ENCODE assay signal across 1 cellular context in genomic region chr11:112024778-112025678, GRCh38.
A peak's percentile ranks its signal among the peaks of the same experiment; 100 is the strongest.
TF ChIP-seq lines count a peak whose summit lies in the region.

DLAT (plus strand) TSS chr11:112025408; CDS start chr11:112025473, 65 bp downstream.

TF ChIP-seq in K562, 482 proteins besides CTCF, POLR2A, EP300 and RAD21 (continued from another document and continues in another):
- TF ChIP-seq ZBTB9 (CRISPR knock-in tag; IDR thresholded peaks at IDR 0.05) (no peak), CEBPG (CRISPR knock-in tag; IDR thresholded peaks at IDR 0.05) (no peak), CEBPG (tag; conservative IDR thresholded peaks at IDR 0.05 in 1 of 2, IDR thresholded peaks at IDR 0.05 in 1 of 2) (no peak), ZNF778 (CRISPR knock-in tag; IDR thresholded peaks at IDR 0.05) (no peak), MAFK (IDR thresholded peaks at IDR 0.05; ENCODE audit: low read length) (no peak), ZNF436 (CRISPR knock-in tag; IDR thresholded peaks at IDR 0.05) (no peak), ZBTB40 (IDR thresholded peaks at IDR 0.05) (peak; percentile 56; the same call in 1 of the 2 replicates), ZBTB40 (CRISPR knock-in tag; IDR thresholded peaks at IDR 0.05) (no peak), ASH1L (IDR thresholded peaks at IDR 0.05; ENCODE audit: borderline replicate concordance, low read depth, partially characterized antibody) (no peak), MAX (CRISPR knock-in tag; IDR thresholded peaks at IDR 0.05) (peak; percentile 83), RAD51 (IDR thresholded peaks at IDR 0.05; ENCODE audit: borderline replicate concordance, low read depth) (no peak), ZNF316 (IDR thresholded peaks at IDR 0.05) (peak; percentile 46; the same call in 1 of the 2 replicates), TAF7 (tag; IDR thresholded peaks at IDR 0.05) (peak; percentile 91), CCNT2 (IDR thresholded peaks at IDR 0.05; ENCODE audit: borderline replicate concordance, extremely low read depth, insufficient read length, low read depth, low read length) (peak; percentile 36), IRF2 (CRISPR knock-in tag; IDR thresholded peaks at IDR 0.05) (no peak), BMI1 (IDR thresholded peaks at IDR 0.05; ENCODE audit: low read length) (no peak), TAL1 (IDR thresholded peaks at IDR 0.05) (no peak), ZNF512 (tag; IDR thresholded peaks at IDR 0.05) (no peak)
- TF ChIP-seq, protein P1, sequence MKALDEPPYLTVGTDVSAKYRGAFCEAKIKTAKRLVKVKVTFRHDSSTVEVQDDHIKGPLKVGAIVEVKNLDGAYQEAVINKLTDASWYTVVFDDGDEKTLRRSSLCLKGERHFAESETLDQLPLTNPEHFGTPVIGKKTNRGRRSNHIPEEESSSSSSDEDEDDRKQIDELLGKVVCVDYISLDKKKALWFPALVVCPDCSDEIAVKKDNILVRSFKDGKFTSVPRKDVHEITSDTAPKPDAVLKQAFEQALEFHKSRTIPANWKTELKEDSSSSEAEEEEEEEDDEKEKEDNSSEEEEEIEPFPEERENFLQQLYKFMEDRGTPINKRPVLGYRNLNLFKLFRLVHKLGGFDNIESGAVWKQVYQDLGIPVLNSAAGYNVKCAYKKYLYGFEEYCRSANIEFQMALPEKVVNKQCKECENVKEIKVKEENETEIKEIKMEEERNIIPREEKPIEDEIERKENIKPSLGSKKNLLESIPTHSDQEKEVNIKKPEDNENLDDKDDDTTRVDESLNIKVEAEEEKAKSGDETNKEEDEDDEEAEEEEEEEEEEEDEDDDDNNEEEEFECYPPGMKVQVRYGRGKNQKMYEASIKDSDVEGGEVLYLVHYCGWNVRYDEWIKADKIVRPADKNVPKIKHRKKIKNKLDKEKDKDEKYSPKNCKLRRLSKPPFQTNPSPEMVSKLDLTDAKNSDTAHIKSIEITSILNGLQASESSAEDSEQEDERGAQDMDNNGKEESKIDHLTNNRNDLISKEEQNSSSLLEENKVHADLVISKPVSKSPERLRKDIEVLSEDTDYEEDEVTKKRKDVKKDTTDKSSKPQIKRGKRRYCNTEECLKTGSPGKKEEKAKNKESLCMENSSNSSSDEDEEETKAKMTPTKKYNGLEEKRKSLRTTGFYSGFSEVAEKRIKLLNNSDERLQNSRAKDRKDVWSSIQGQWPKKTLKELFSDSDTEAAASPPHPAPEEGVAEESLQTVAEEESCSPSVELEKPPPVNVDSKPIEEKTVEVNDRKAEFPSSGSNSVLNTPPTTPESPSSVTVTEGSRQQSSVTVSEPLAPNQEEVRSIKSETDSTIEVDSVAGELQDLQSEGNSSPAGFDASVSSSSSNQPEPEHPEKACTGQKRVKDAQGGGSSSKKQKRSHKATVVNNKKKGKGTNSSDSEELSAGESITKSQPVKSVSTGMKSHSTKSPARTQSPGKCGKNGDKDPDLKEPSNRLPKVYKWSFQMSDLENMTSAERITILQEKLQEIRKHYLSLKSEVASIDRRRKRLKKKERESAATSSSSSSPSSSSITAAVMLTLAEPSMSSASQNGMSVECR (CRISPR knock-in tag; IDR thresholded peaks at IDR 0.05): no peak; the same call in 1 of the 2 replicates
- TF ChIP-seq, protein P2, sequence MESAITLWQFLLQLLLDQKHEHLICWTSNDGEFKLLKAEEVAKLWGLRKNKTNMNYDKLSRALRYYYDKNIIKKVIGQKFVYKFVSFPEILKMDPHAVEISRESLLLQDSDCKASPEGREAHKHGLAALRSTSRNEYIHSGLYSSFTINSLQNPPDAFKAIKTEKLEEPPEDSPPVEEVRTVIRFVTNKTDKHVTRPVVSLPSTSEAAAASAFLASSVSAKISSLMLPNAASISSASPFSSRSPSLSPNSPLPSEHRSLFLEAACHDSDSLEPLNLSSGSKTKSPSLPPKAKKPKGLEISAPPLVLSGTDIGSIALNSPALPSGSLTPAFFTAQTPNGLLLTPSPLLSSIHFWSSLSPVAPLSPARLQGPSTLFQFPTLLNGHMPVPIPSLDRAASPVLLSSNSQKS (CRISPR knock-in tag; IDR thresholded peaks at IDR 0.05): 0 out of 2 replicates have a peak, but pooled peaks have one; percentile 32
